20 cellular contexts compared by ENCODE assay signal in the genomic region with DNA sequence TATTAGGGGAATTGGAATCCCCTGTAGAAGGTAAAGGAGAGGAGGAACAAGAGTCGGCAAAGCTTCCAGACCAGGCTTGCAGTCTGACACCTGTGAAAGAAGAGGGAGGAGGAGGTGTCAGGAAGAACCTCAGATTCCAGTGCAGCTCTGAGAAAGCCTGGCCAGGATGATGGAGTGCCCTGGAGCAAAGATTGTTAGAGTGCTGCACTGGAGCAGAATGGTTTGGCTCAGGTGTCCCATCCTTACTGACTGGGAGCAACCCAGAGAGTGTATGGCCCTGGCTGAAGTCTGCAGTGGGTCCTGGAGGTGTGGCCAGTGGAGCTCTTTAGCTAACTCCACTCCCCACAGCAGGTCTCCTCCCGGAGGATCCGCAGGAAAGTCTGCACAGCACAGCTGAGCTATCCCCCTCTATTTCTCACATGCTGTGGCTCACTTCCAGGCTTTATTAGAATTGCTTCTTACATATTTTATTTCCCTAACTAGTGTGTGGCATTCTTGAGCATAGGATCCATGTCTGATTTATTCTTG. TPM values are rescaled to one million over a fixed set of nuclear protein-coding genes. Genes with fewer than 3 reads are reported as not detected.
DNase-seq lines count a peak whose midpoint lies in the region; TF ChIP-seq lines count a peak whose summit lies in the region.
"Had no signal": no experiment of that assay in that cellular context is flagged by ENCODE, and none has a peak within 500 bp of the region (broad histone marks: within the 10 kb centered on the region; RNA-seq: fewer than 3 reads in every experiment).

No MANE protein-coding gene starts in this region.

- CTCF ChIA-PET in GM10248 (lab: Yijun Ruan, JAX), result no interaction called here
- CTCF ChIA-PET in OCI-LY7 (lab: Charles Lee; ENCODE audit: unreplicated experiment), result no interaction called here

- H3K4me2 ChIP-seq in OCI-LY7 (ENCODE audit: low read length), result no peak overlapping the region
- H3K4me2 ChIP-seq: BLaER1 had no signal

- no peaks in the 10 kb centered on the region for H3K27me3 ChIP-seq in H7 (ENCODE audit: control insufficient read depth, insufficient read depth, low read length)
- no peaks in the 10 kb centered on the region for H3K27me3 ChIP-seq in endodermal cell (ENCODE audit: control insufficient read depth, insufficient read depth, low read length, poor library complexity, severe bottlenecking)
- H3K27me3 ChIP-seq: BLaER1 had no signal

- POLR2A ChIA-PET in GM10248 (lab: Yijun Ruan, JAX), result no interaction called here
- POLR2A ChIA-PET in OCI-LY7 (lab: Charles Lee), result no interaction called here

- peaks cover 3% of the 10 kb centered on the region for H3K4me1 ChIP-seq in endodermal cell (ENCODE audit: control insufficient read depth, insufficient read depth, low read length)
- no peaks in the 10 kb centered on the region for H3K4me1 ChIP-seq in OCI-LY7 (ENCODE audit: insufficient read depth, low read length, poor library complexity, severe bottlenecking)
- H3K4me1 ChIP-seq: BLaER1 had no signal

- intact Hi-C loops in OCI-LY7 (cut with micrococcal nuclease; ENCODE audit: unreplicated experiment), result no loop called here

- H2AFZ ChIP-seq in OCI-LY7 (ENCODE audit: low read length), result no peak overlapping the region

- no peaks in the 10 kb centered on the region for H3K36me3 ChIP-seq in H7 (replicated peaks; ENCODE audit: control insufficient read depth, insufficient read depth, low read length)
- H3K36me3 ChIP-seq in endodermal cell (ENCODE audit: control insufficient read depth, insufficient read depth, low read length), result no peaks in the 10 kb centered on the region
- no peaks in the 10 kb centered on the region for H3K36me3 ChIP-seq in OCI-LY7 (ENCODE audit: insufficient read depth, low read length)

- no peaks in the 10 kb centered on the region for H3K9me2 ChIP-seq in OCI-LY7 (ENCODE audit: insufficient read depth, low read length)

- WGBS in endodermal cell (ENCODE audit: insufficient coverage in 1 of 2, insufficient read length in 1 of 2), 2 experiments, result 64 to 71% methylated on average over 3 of the region's 3 CpGs

- no peaks in the 10 kb centered on the region for H3K36me3 Mint-ChIP-seq in endodermal cell (ENCODE audit: low read depth)
- H3K36me3 Mint-ChIP-seq: CD14-positive monocyte, IgD-negative memory B cell had no signal

- BruUV-seq in OCI-LY7 (replicated peaks; lab: Mats Ljungman, UMichigan), result no TSS peak

- no peaks in the 10 kb centered on the region for H3K79me2 ChIP-seq in OCI-LY7 (ENCODE audit: insufficient read depth, low read depth, low read length)

- H3K4me1 Mint-ChIP-seq in endodermal cell, result peaks cover 12% of the 10 kb centered on the region
- H3K4me1 Mint-ChIP-seq: CD14-positive monocyte, IgD-negative memory B cell had no signal

- H3K9me3 Mint-ChIP-seq in endodermal cell, result peaks cover 36% of the 10 kb centered on the region

- H3K27ac ChIP-seq in endodermal cell (ENCODE audit: low read depth, low read length) (no peak overlapping the region), OCI-LY7 (ENCODE audit: low read depth, low read length, poor library complexity, severe bottlenecking) (no peak overlapping the region)
- H3K27ac ChIP-seq: BLaER1 had no signal

- DNase-seq in H7 (peak; percentile 20), endodermal cell (peak; percentile 57), left kidney (ENCODE audit: low read depth, low spot score) (peak; percentile 18), LoVo (ENCODE audit: low spot score) (no peak), GM10248 (ENCODE audit: extremely low spot score) (no peak), OCI-LY7 (ENCODE audit: low spot score) (no peak)
- DNase-seq in activated CD4-positive, alpha-beta T cell treated with anti-CD3 and anti-CD28 coated beads, Interleukin-2, amount 50 U/mL, for 4 hours, result no peak
- DNase-seq: AML-193; CD4-positive, alpha-beta memory T cell; DMS153; DMS79; GF-D8; GOT3; H9; KBM-7 had no signal

- H3K4me3 Mint-ChIP-seq in endodermal cell, result no peak overlapping the region
- H3K4me3 Mint-ChIP-seq: CD4-positive, alpha-beta memory T cell; H9; IgD-negative memory B cell had no signal

- no peak for TF ChIP-seq CTCF in endodermal cell (conservative IDR thresholded peaks at IDR 0.05)
- no peak for TF ChIP-seq CTCF in GM10248 (IDR thresholded peaks at IDR 0.05; ENCODE audit: control extremely low read depth, extremely low read depth, low read depth, missing control alignments)
- TF ChIP-seq CTCF in OCI-LY7 (conservative IDR thresholded peaks at IDR 0.05; ENCODE audit: low read length), result no peak

- H3K9me3 ChIP-seq in endodermal cell (ENCODE audit: control insufficient read depth, low read length) (peaks cover 14% of the 10 kb centered on the region), OCI-LY7 (ENCODE audit: low read length) (no peaks in the 10 kb centered on the region)

- no peak overlapping the region for H3K27ac Mint-ChIP-seq in endodermal cell
- H3K27ac Mint-ChIP-seq: CD14-positive monocyte; CD4-positive, alpha-beta memory T cell; H9; IgD-negative memory B cell had no signal

- no peaks in the 10 kb centered on the region for H4K20me1 ChIP-seq in OCI-LY7 (ENCODE audit: insufficient read depth, low read length)
- H4K20me1 ChIP-seq: BLaER1 had no signal

- H3K27me3 Mint-ChIP-seq in endodermal cell (ENCODE audit: insufficient read depth), result no peaks in the 10 kb centered on the region

- H3K4me3 ChIP-seq in H7 (ENCODE audit: insufficient read depth, low read depth, low read length) (no peak overlapping the region), endodermal cell (ENCODE audit: low read length) (peak overlapping the region; percentile 9), OCI-LY7 (ENCODE audit: low read depth, low read length, poor library complexity, severe bottlenecking) (no peak overlapping the region)
- H3K4me3 ChIP-seq: BLaER1, GM12878 had no signal

- no peak overlapping the region for H3K9ac ChIP-seq in endodermal cell (ENCODE audit: extremely low read depth, low read length, poor library complexity, severe bottlenecking)
- H3K9ac ChIP-seq: BLaER1 had no signal

RNA-seq across cellular contexts. Expression of gene VIM, which starts 58.6 kb away (rescaled TPM):
- 1,966 TPM in 2 replicates for total RNA-seq in H7 (2014; rRNA removed; shearing (Covaris generic))
- total RNA-seq in endodermal cell (100 to 1,000 TPM in 1 of 2 donors, 10 to 100 TPM in 1; 84.3 to 155 TPM), OCI-LY7 (2022) (0.88 and 1.3 TPM in 2 replicates)
- 2,565 TPM for polyA plus RNA-seq in endodermal cell (2013, experiment 1 of 2)
- 2,676 TPM for polyA plus RNA-seq in endodermal cell (2013, experiment 2 of 2)
- 0.46 and 3.4 TPM in 2 replicates for total RNA-seq in OCI-LY7 (2014; rRNA removed; shearing (Covaris generic))
- total RNA-seq: HepG2 had no signal
- polyA plus RNA-seq: HepG2 had no signal

Comparison
In these comparisons a context has a peak if more than half of its experiments do, and no peak if none do; other contexts are left out.
1. DNase-seq: peak in H7 (single experiment), endodermal cell (single experiment) and left kidney (single experiment); none in activated CD4-positive, alpha-beta T cell treated with anti-CD3 and anti-CD28 coated beads, Interleukin-2, amount 50 U/mL, for 4 hours (0 of 2), LoVo (single experiment), GM10248 (single experiment) and OCI-LY7 (single experiment).
2. RNA of gene VIM, which starts 58.6 kb away (total RNA-seq): 1,966 TPM in H7 and 84.3 to 155 TPM in endodermal cell; 0.46 to 3.4 TPM in OCI-LY7; every median in the first group is over 10 times any median in the second.